Comparison of ENCODE assay signal across 12 cellular contexts in the genomic region with DNA sequence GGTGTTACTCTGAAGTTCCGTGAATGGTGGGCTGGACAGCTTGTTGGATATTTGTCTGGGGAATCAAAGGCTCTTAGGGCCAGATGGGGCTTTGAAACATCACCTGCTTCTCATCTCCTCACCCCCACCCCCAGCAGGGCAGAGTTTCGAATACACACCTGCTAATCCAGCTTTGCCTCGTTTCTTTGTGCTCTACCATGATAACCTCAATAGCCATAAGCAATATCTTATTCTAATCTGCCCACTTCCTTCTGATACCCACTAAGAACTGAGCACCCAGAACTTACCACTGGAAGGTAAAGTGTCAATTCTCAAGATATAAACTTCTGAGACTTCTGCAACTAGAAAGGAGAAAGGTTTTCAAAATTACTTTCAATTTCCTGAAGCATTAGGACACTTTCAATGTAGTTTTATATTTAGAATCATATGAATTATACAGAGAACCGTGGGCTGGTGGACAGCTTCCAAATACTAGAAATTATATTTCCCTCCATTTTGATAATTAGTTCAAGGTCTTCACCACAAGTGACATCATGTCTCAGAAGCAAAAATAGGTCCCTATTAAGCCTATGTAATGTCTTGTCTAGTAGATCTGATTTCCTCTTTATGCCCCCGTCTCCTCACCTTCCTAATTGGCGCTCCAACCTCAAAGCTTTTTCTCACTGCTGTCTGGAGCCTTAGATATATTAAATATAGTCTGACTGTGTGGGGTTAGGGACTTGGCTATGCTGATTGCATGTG.
DNase-seq lines count a peak whose midpoint lies in the region; ATAC-seq, FAIRE-seq and TF ChIP-seq lines count a peak whose summit lies in the region.
"Had no signal": no experiment of that assay in that cellular context is flagged by ENCODE, and none has a peak within 500 bp of the region (broad histone marks: within the 10 kb centered on the region; RNA-seq: fewer than 3 reads in every experiment).

No MANE protein-coding gene starts in this region.

- peaks cover 33% of the 10 kb centered on the region for H3K4me1 Mint-ChIP-seq in T-helper 2 cell treated with Interferon-gamma antibody and Interleukin-4, amounts not matched to agents 5 μg/mL and 100 μg/mL, for 36 hours (ENCODE audit: low read depth)
- H3K4me1 Mint-ChIP-seq in CD14-positive monocyte, result peaks cover 21% of the 10 kb centered on the region

- peaks cover 5% of the 10 kb centered on the region for H3K36me3 Mint-ChIP-seq in T-helper 2 cell treated with Interferon-gamma antibody and Interleukin-4, amounts not matched to agents 5 μg/mL and 100 μg/mL, for 36 hours (ENCODE audit: low read depth)
- H3K36me3 Mint-ChIP-seq in CD14-positive monocyte, result peaks cover 2 to 4% of the 10 kb centered on the region in 2 donors

- no peak for DNase-seq in D721Med (ENCODE audit: insufficient read length, low spot score)
- no peak for DNase-seq in T-helper 2 cell treated with Interferon-gamma antibody and Interleukin-4, amounts not matched to agents 5 μg/mL and 100 μg/mL, for 36 hours (ENCODE audit: low spot score)
- DNase-seq in NCI-H2227 treated with DMSO at 0.1 percent for 48 hours (lab: John Stamatoyannopoulos, UW), result no peak
- DNase-seq in DMS79 (lab: John Stamatoyannopoulos, UW), result no peak
- no peak for DNase-seq in CD14-positive monocyte (ENCODE audit: low spot score)
- no peak for DNase-seq in SW 1271 (lab: John Stamatoyannopoulos, UW)
- DNase-seq: amniotic stem cell, esophagus squamous epithelium, NCI-H446 treated with DMSO at 0.1 percent for 48 hours had no signal

- no peaks in the 10 kb centered on the region for H3K9me3 Mint-ChIP-seq in T-helper 2 cell treated with Interferon-gamma antibody and Interleukin-4, amounts not matched to agents 5 μg/mL and 100 μg/mL, for 36 hours
- H3K9me3 Mint-ChIP-seq in CD14-positive monocyte, result no peaks in the 10 kb centered on the region

- H3K27ac Mint-ChIP-seq in T-helper 2 cell treated with Interferon-gamma antibody and Interleukin-4, amounts not matched to agents 5 μg/mL and 100 μg/mL, for 36 hours, result peak overlapping the region; percentile 29
- peak overlapping the region in 1 of 7 donors; percentile 48 for H3K27ac Mint-ChIP-seq in CD14-positive monocyte

- intact Hi-C loops in CD14-positive monocyte (cut with micrococcal nuclease), result no loop called here

- H3K4me3 Mint-ChIP-seq in T-helper 2 cell treated with Interferon-gamma antibody and Interleukin-4, amounts not matched to agents 5 μg/mL and 100 μg/mL, for 36 hours, result peak overlapping the region; percentile 55
- no peak overlapping the region for H3K4me3 Mint-ChIP-seq in CD14-positive monocyte

- TF ChIP-seq CTCF in D721Med (IDR thresholded peaks at IDR 0.05; ENCODE audit: insufficient read depth, missing control alignments) (no peak), CD14-positive monocyte (IDR thresholded peaks at IDR 0.05) (no peak)

- FAIRE-seq in D721Med (lab: Jason Lieb, UNC), result peak; percentile 53
- FAIRE-seq: islet of Langerhans had no signal

- ATAC-seq in GM18909 (IDR thresholded peaks at IDR 0.05; ENCODE audit: poor library complexity, unreplicated experiment), result peak; percentile 68
- ATAC-seq in HG02981 (IDR thresholded peaks at IDR 0.05; ENCODE audit: unreplicated experiment), result peak; percentile 46

- H3K27me3 Mint-ChIP-seq in T-helper 2 cell treated with Interferon-gamma antibody and Interleukin-4, amounts not matched to agents 5 μg/mL and 100 μg/mL, for 36 hours (ENCODE audit: low read depth), result peaks cover 2% of the 10 kb centered on the region
- H3K27me3 Mint-ChIP-seq in CD14-positive monocyte (ENCODE audit: low read depth in 3 of 3), result peaks cover 2 to 5% (median 3%) of the 10 kb centered on the region in 3 donors
